In the genomic region with DNA sequence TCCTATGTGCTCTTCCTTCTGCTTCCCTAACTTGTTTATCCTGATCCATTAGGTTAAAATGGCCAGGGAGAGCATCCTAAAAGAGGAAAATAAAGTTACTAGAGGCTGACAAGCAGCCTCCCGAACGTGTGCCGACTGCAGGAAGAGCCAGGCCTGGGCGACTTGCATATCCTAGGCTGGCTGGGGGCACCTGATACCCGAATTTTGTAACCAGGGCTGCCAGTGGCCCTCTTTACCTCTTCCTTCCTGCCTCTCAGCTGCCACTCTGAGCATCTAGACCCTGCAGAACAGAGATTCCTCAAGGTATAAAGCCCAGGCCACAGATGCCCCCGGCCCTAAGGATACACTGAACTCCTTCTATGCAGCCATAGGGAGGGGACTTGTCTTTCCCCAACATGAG, we compare ENCODE assay signal across 1 cellular context.
TF ChIP-seq lines count a peak whose summit lies in the region.

No MANE protein-coding gene starts in this region.

TF ChIP-seq in GM23338, 12 proteins besides CTCF, POLR2A, EP300 and RAD21:
- TF ChIP-seq, protein P1, sequence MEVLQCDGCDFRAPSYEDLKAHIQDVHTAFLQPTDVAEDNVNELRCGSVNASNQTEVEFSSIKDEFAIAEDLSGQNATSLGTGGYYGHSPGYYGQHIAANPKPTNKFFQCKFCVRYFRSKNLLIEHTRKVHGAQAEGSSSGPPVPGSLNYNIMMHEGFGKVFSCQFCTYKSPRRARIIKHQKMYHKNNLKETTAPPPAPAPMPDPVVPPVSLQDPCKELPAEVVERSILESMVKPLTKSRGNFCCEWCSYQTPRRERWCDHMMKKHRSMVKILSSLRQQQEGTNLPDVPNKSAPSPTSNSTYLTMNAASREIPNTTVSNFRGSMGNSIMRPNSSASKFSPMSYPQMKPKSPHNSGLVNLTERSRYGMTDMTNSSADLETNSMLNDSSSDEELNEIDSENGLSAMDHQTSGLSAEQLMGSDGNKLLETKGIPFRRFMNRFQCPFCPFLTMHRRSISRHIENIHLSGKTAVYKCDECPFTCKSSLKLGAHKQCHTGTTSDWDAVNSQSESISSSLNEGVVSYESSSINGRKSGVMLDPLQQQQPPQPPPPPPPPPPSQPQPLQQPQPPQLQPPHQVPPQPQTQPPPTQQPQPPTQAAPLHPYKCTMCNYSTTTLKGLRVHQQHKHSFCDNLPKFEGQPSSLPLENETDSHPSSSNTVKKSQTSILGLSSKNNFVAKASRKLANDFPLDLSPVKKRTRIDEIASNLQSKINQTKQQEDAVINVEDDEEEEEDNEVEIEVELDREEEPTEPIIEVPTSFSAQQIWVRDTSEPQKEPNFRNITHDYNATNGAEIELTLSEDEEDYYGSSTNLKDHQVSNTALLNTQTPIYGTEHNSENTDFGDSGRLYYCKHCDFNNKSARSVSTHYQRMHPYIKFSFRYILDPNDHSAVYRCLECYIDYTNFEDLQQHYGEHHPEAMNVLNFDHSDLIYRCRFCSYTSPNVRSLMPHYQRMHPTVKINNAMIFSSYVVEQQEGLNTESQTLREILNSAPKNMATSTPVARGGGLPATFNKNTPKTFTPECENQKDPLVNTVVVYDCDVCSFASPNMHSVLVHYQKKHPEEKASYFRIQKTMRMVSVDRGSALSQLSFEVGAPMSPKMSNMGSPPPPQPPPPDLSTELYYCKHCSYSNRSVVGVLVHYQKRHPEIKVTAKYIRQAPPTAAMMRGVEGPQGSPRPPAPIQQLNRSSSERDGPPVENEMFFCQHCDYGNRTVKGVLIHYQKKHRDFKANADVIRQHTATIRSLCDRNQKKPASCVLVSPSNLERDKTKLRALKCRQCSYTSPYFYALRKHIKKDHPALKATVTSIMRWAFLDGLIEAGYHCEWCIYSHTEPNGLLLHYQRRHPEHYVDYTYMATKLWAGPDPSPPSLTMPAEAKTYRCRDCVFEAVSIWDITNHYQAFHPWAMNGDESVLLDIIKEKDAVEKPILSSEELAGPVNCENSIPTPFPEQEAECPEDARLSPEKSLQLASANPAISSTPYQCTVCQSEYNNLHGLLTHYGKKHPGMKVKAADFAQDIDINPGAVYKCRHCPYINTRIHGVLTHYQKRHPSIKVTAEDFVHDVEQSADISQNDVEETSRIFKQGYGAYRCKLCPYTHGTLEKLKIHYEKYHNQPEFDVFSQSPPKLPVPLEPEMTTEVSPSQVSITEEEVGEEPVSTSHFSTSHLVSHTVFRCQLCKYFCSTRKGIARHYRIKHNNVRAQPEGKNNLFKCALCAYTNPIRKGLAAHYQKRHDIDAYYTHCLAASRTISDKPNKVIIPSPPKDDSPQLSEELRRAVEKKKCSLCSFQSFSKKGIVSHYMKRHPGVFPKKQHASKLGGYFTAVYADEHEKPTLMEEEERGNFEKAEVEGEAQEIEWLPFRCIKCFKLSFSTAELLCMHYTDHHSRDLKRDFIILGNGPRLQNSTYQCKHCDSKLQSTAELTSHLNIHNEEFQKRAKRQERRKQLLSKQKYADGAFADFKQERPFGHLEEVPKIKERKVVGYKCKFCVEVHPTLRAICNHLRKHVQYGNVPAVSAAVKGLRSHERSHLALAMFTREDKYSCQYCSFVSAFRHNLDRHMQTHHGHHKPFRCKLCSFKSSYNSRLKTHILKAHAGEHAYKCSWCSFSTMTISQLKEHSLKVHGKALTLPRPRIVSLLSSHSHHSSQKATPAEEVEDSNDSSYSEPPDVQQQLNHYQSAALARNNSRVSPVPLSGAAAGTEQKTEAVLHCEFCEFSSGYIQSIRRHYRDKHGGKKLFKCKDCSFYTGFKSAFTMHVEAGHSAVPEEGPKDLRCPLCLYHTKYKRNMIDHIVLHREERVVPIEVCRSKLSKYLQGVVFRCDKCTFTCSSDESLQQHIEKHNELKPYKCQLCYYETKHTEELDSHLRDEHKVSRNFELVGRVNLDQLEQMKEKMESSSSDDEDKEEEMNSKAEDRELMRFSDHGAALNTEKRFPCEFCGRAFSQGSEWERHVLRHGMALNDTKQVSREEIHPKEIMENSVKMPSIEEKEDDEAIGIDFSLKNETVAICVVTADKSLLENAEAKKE (CRISPR knock-in tag; IDR thresholded peaks at IDR 0.05) = no peak
- no peak for TF ChIP-seq EZH2 (IDR thresholded peaks at IDR 0.05; ENCODE audit: low read depth, unreplicated experiment)
TF ChIP-seq in GM23338: peak in this region for 0.
